Comparison of ENCODE assay signal across 11 cellular contexts in the genomic region with DNA sequence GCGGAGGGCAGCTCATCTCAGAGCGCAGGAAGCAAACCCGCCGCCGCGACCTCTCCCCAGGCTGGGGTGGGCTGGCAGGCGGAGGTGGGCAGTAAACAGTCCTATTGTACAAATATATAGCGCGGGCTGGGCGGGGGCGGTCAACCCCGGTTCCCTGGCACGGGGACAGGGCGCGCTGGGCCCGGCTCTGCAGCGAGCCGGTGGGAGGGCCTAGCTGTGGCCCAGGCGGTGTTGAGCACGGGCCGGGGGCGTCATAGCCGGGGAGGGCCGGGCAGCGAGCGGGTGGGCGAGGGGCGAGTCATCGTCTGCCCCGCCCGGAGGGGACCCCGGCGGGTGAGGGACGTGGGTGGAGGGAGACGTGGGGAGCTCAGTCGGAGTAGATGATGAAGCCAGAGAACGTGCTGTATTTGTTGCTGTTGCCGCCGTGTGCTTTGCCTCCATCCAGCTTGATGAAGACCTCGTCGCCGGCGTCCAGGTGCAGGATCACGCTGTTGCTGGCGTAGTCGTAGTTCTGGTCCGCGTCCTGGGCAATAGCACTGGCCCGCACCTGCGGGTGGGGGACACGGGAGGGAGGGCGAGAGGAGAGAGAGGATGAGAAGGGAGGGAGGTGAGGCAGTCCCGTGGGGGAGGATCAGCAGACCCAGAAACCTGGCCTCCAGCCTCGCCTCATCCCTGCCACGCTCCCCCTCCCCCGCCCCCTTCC. TPM values are rescaled to one million over a fixed set of nuclear protein-coding genes. Genes with fewer than 3 reads are reported as not detected.
DNase-seq lines count a peak whose midpoint lies in the region; ATAC-seq and TF ChIP-seq lines count a peak whose summit lies in the region.
"Had no signal": no experiment of that assay in that cellular context is flagged by ENCODE, and none has a peak within 500 bp of the region (broad histone marks: within the 10 kb centered on the region; RNA-seq: fewer than 3 reads in every experiment).

No MANE protein-coding gene starts in this region.

- H3K9ac ChIP-seq in HUES64 (ENCODE audit: low read depth, low read length): no peak overlapping the region

- H3K27me3 ChIP-seq in HUES64 (ENCODE audit: insufficient read depth, low read length) (peaks cover 22% of the 10 kb centered on the region), MG63 (no peaks in the 10 kb centered on the region)

- H3K4me1 Mint-ChIP-seq in activated CD4-positive, alpha-beta T cell treated with anti-CD3 and anti-CD28 coated beads for 36 hours: peaks cover 7% of the 10 kb centered on the region

- TF ChIP-seq CTCF in choroid plexus epithelial cell (conservative IDR thresholded peaks at IDR 0.05; ENCODE audit: low read depth, low read length): no peak

- no peak overlapping the region for H3K27ac ChIP-seq in HUES64 (ENCODE audit: low read depth, low read length)

- H3K36me3 Mint-ChIP-seq in activated CD4-positive, alpha-beta T cell treated with anti-CD3 and anti-CD28 coated beads for 36 hours (ENCODE audit: low read depth): no peaks in the 10 kb centered on the region

- no peak overlapping the region for H3K27ac Mint-ChIP-seq in activated CD4-positive, alpha-beta T cell treated with anti-CD3 and anti-CD28 coated beads for 36 hours

- ATAC-seq in activated CD4-positive, alpha-beta T cell treated with anti-CD3 and anti-CD28 coated beads for 36 hours: peak; percentile 26
- no peak for ATAC-seq in GM21423 (IDR thresholded peaks at IDR 0.05; ENCODE audit: unreplicated experiment)

- no peaks in the 10 kb centered on the region for H3K9me3 Mint-ChIP-seq in activated CD4-positive, alpha-beta T cell treated with anti-CD3 and anti-CD28 coated beads for 36 hours (ENCODE audit: low read depth)

- peak; percentile 44 for DNase-seq in activated CD4-positive, alpha-beta T cell treated with anti-CD3 and anti-CD28 coated beads for 36 hours
- DNase-seq in activated CD4-positive, alpha-beta T cell treated with anti-CD3 and anti-CD28 coated beads for 48 hours: no peak
- no peak for DNase-seq in choroid plexus epithelial cell (ENCODE audit: low read depth)
- peak; percentile 72 for DNase-seq in posterior vena cava (ENCODE audit: low spot score)
- no peak for DNase-seq in OCI-M1 (lab: John Stamatoyannopoulos, UW)
- DNase-seq in MG63: no peak
- DNase-seq: glutamatergic neuron had no signal

- H3K4me3 ChIP-seq in HUES64 (ENCODE audit: low read length) (peak overlapping the region; percentile 16), choroid plexus epithelial cell (ENCODE audit: low read depth, low read length) (peak overlapping the region; percentile 42), MG63 (no peak overlapping the region)

- 60% methylated on average over 55 of the region's 56 CpGs for WGBS in HUES64

- H3K4me1 ChIP-seq in HUES64 (ENCODE audit: insufficient read depth, low read length): peaks cover 10% of the 10 kb centered on the region; the same call in 1 of the 2 replicates

- POLR2A ChIA-PET in activated CD4-positive, alpha-beta T cell treated with anti-CD3 and anti-CD28 coated beads for 36 hours (lab: Charles Lee): no interaction called here

- CTCF ChIA-PET in activated CD4-positive, alpha-beta T cell treated with anti-CD3 and anti-CD28 coated beads for 36 hours (lab: Charles Lee): interaction anchor here (2.4 kb wide), 1 partner anchor 12 kb away, joined by 8 read pairs; no protein-coding TSS in a partner anchor

- intact Hi-C loops in activated CD4-positive, alpha-beta T cell treated with anti-CD3 and anti-CD28 coated beads for 36 hours (cut with DNase I, micrococcal nuclease): loop anchor here in 1 of 2 experiments (5.0 kb wide), 1 partner anchor 403 kb away; a partner anchor contains a TSS
- intact Hi-C loops in posterior vena cava (cut with DNase I): no loop called here

- H3K36me3 ChIP-seq in HUES64 (ENCODE audit: insufficient read depth, low read length) (no peaks in the 10 kb centered on the region), MG63 (no peaks in the 10 kb centered on the region)

- H3K9me3 ChIP-seq in HUES64 (ENCODE audit: insufficient read depth, low read depth, low read length) (no peaks in the 10 kb centered on the region), MG63 (no peaks in the 10 kb centered on the region)

- peaks cover 25% of the 10 kb centered on the region for H3K27me3 Mint-ChIP-seq in activated CD4-positive, alpha-beta T cell treated with anti-CD3 and anti-CD28 coated beads for 36 hours

- no peak overlapping the region for H3K4me3 Mint-ChIP-seq in activated CD4-positive, alpha-beta T cell treated with anti-CD3 and anti-CD28 coated beads for 36 hours

RNA-seq across cellular contexts. Expression of a gene that starts 8.1 kb away (rescaled TPM):
- total RNA-seq in activated CD4-positive, alpha-beta T cell treated with anti-CD3 and anti-CD28 coated beads for 36 hours: under 1 TPM; 0.37 to 0.83 TPM
- 4.1 TPM for polyA plus RNA-seq in HUES64 (2013, experiment 1 of 2)
- 6.3 TPM for polyA plus RNA-seq in HUES64 (2013, experiment 2 of 2)
- total RNA-seq in posterior vena cava: under 1 TPM; 0.19 to 0.42 TPM
- 6.1 and 7.9 TPM in 2 replicates for total RNA-seq in MG63 (2014; rRNA removed; shearing (Covaris generic); ENCODE audit: low replicate concordance)

RNA-seq across cellular contexts. Expression of a gene that starts 12.4 kb away (rescaled TPM):
- total RNA-seq in activated CD4-positive, alpha-beta T cell treated with anti-CD3 and anti-CD28 coated beads for 36 hours: 10 to 100 TPM; 38.9 to 48.7 TPM
- polyA plus RNA-seq in HUES64 (2013, experiment 1 of 2): 25.5 TPM
- 22.4 TPM for polyA plus RNA-seq in HUES64 (2013, experiment 2 of 2)
- under 1 TPM; 0.10 to 0.65 TPM for total RNA-seq in posterior vena cava
- total RNA-seq in MG63 (2014; rRNA removed; shearing (Covaris generic); ENCODE audit: low replicate concordance): 10.9 and 21.6 TPM in 2 replicates

RNA-seq across cellular contexts. Expression of a gene that starts 44.7 kb away (rescaled TPM):
- not detected for total RNA-seq in activated CD4-positive, alpha-beta T cell treated with anti-CD3 and anti-CD28 coated beads for 36 hours
- 0.20 TPM for polyA plus RNA-seq in HUES64 (2013, experiment 1 of 2)
- polyA plus RNA-seq in HUES64 (2013, experiment 2 of 2): 0.76 TPM
- total RNA-seq in posterior vena cava: 1 to 10 TPM in 1 of 2 donors, under 1 TPM in 1; 0.51 to 1.7 TPM
- 5.0 TPM in 1 of 2 replicates, not detected in the other for total RNA-seq in MG63 (2014; rRNA removed; shearing (Covaris generic); ENCODE audit: low replicate concordance)
- total RNA-seq: A673, lung microvascular endothelial cell had no signal

Comparison
In these comparisons a context has a peak if more than half of its experiments do, and no peak if none do; other contexts are left out.
1. DNase-seq: peak in activated CD4-positive, alpha-beta T cell treated with anti-CD3 and anti-CD28 coated beads for 36 hours (single experiment) and posterior vena cava (single experiment); none in activated CD4-positive, alpha-beta T cell treated with anti-CD3 and anti-CD28 coated beads for 48 hours (single experiment), choroid plexus epithelial cell (single experiment), OCI-M1 (single experiment) and MG63 (single experiment).